15 cellular contexts compared by ENCODE assay signal in genomic region chr3:167110906-167111305, GRCh38.
DNase-seq lines count a peak whose midpoint lies in the region; ATAC-seq and FAIRE-seq lines count a peak whose summit lies in the region.
"Had no signal": no experiment of that assay in that cellular context is flagged by ENCODE, and none has a peak within 500 bp of the region (broad histone marks: within the 10 kb centered on the region; RNA-seq: fewer than 3 reads in every experiment).

No MANE protein-coding gene starts in this region.

- no peaks in the 10 kb centered on the region for H3K27me3 ChIP-seq in CD4-positive, alpha-beta memory T cell (ENCODE audit: insufficient read depth, low read length)
- H3K27me3 ChIP-seq: ascending aorta had no signal

- FAIRE-seq in RCC 7860 (lab: Jason Lieb, UNC), result no peak
- no peak for FAIRE-seq in urothelium cell line (lab: Jason Lieb, UNC)
- FAIRE-seq: TTC549 had no signal

- CTCF ChIA-PET in CD4-positive, alpha-beta memory T cell (lab: Charles Lee; ENCODE audit: partially characterized antibody), result no interaction called here

- POLR2A ChIA-PET in CD4-positive, alpha-beta memory T cell (lab: Charles Lee; ENCODE audit: partially characterized antibody), result no interaction called here

- DNase-seq in left cardiac atrium (peak; percentile 17), cardiac septum (ENCODE audit: low spot score) (no peak), RCC 7860 (ENCODE audit: low spot score) (peak; percentile 38), head of caudate nucleus (peak in 41 of 42 donors; percentile 6 to 82 (median 44)), urothelium cell line (ENCODE audit: low spot score) (peak; percentile 62), NCI-H2029 treated with DMSO at 0.1 percent for 48 hours (lab: John Stamatoyannopoulos, UW) (no peak), T-helper 17 cell (no peak)
- no peak for DNase-seq in CD4-positive, alpha-beta memory T cell
- DNase-seq: activated CD8-positive, alpha-beta memory T cell treated with anti-CD3 and anti-CD28 coated beads, Interleukin-2, amount 50 U/mL, for 48 hours; GF-D8; HCEC 1CT; stimulated activated naive CD8-positive, alpha-beta T cell treated with anti-CD3 and anti-CD28 coated beads, Interleukin-15, Interleukin-2, amounts not matched to agents 100 U/mL and 50 U/mL, for 24 hours had no signal

- peaks cover 0 to 8% (median 2%) of the 10 kb centered on the region in 8 donors for H3K9me3 Mint-ChIP-seq in CD4-positive, alpha-beta memory T cell
- H3K9me3 Mint-ChIP-seq: nephron had no signal

- H3K4me1 ChIP-seq in CD4-positive, alpha-beta memory T cell (ENCODE audit: insufficient read depth, low read length), result no peaks in the 10 kb centered on the region
- H3K4me1 ChIP-seq: ascending aorta had no signal

- ATAC-seq in left cardiac atrium (peak; percentile 50 to 80), T-helper 17 cell (no peak)
- ATAC-seq: stimulated activated naive CD8-positive, alpha-beta T cell treated with anti-CD3 and anti-CD28 coated beads, Interleukin-15, Interleukin-2, amounts not matched to agents 100 U/mL and 50 U/mL, for 24 hours had no signal

- H3K4me1 Mint-ChIP-seq in CD4-positive, alpha-beta memory T cell, result no peaks in the 10 kb centered on the region
- H3K4me1 Mint-ChIP-seq in T-helper 17 cell, result no peaks in the 10 kb centered on the region

- H3K27ac ChIP-seq in CD4-positive, alpha-beta memory T cell (ENCODE audit: low read depth, low read length), result no peak overlapping the region
- H3K27ac ChIP-seq: ascending aorta had no signal

- intact Hi-C loops in left cardiac atrium (cut with DNase I) (no loop called here), cardiac septum (cut with DNase I) (no loop called here), head of caudate nucleus (cut with DNase I) (no loop called here)
- intact Hi-C loops in CD4-positive, alpha-beta memory T cell (cut with micrococcal nuclease), result no loop called here

- no peaks in the 10 kb centered on the region for H3K9me3 ChIP-seq in CD4-positive, alpha-beta memory T cell (ENCODE audit: control insufficient read depth in 1 of 2, low read length in 2 of 2)
- no peaks in the 10 kb centered on the region for H3K9me3 ChIP-seq in T-helper 17 cell (ENCODE audit: control insufficient read depth, low read length, poor library complexity, severe bottlenecking)
- H3K9me3 ChIP-seq: ascending aorta had no signal

- no peaks in the 10 kb centered on the region for H3K36me3 ChIP-seq in CD4-positive, alpha-beta memory T cell (ENCODE audit: insufficient read depth, low read length)
- H3K36me3 ChIP-seq: ascending aorta had no signal

- no peaks in the 10 kb centered on the region for H3K27me3 Mint-ChIP-seq in CD4-positive, alpha-beta memory T cell
- no peaks in the 10 kb centered on the region for H3K27me3 Mint-ChIP-seq in T-helper 17 cell

- H3K27ac Mint-ChIP-seq in CD4-positive, alpha-beta memory T cell, result no peak overlapping the region
- no peak overlapping the region for H3K27ac Mint-ChIP-seq in T-helper 17 cell
- H3K27ac Mint-ChIP-seq: nephron had no signal

- no peaks in the 10 kb centered on the region for H3K36me3 Mint-ChIP-seq in CD4-positive, alpha-beta memory T cell
- H3K36me3 Mint-ChIP-seq in T-helper 17 cell (ENCODE audit: low read depth), result no peaks in the 10 kb centered on the region

- H3K4me3 Mint-ChIP-seq in CD4-positive, alpha-beta memory T cell, result no peak overlapping the region
- H3K4me3 Mint-ChIP-seq in T-helper 17 cell, result no peak overlapping the region
- H3K4me3 Mint-ChIP-seq: nephron had no signal

- no peak overlapping the region for H3K4me3 ChIP-seq in CD4-positive, alpha-beta memory T cell (ENCODE audit: low read length in 2 of 2)
- H3K4me3 ChIP-seq: ascending aorta had no signal

Comparison
In these comparisons a context has a peak if more than half of its experiments do, and no peak if none do; other contexts are left out.
1. DNase-seq: peak in left cardiac atrium (single experiment), RCC 7860 (single experiment), head of caudate nucleus (41 of 42) and urothelium cell line (single experiment); none in cardiac septum (single experiment), CD4-positive, alpha-beta memory T cell (0 of 5), NCI-H2029 treated with DMSO at 0.1 percent for 48 hours (single experiment) and T-helper 17 cell (0 of 3).